In genomic region chr1:2334883-2335534, GRCh38 we compare ENCODE assay signal across 27 cellular contexts. TPM values are rescaled to one million over a fixed set of nuclear protein-coding genes. Genes with fewer than 3 reads are reported as not detected.
A peak's percentile ranks its signal among the peaks of the same experiment; 100 is the strongest.
DNase-seq lines count a peak whose midpoint lies in the region; FAIRE-seq and TF ChIP-seq lines count a peak whose summit lies in the region.
"Had no signal": no experiment of that assay in that cellular context is flagged by ENCODE, and none has a peak within 500 bp of the region (broad histone marks: within the 10 kb centered on the region; RNA-seq: fewer than 3 reads in every experiment).

No MANE protein-coding gene starts in this region.

- no peaks in the 10 kb centered on the region for H4K20me1 ChIP-seq in astrocyte (ENCODE audit: insufficient read depth, low read length)

- peaks cover 2% of the 10 kb centered on the region for H3K4me1 Mint-ChIP-seq in astrocyte (ENCODE audit: low read depth, unreplicated experiment)
- H3K4me1 Mint-ChIP-seq: activated CD4-positive, alpha-beta T cell treated with anti-CD3 and anti-CD28 coated beads, Interleukin-2, amount 10 ng/mL, durations not matched to agents 24 days and 14 days; stimulated activated naive CD8-positive, alpha-beta T cell treated with anti-CD3 and anti-CD28 coated beads, Interleukin-15, amount 100 ng/mL, for 72 hours had no signal

- H3K4me2 ChIP-seq in astrocyte (ENCODE audit: low read length) = peak overlapping the region; percentile 23

- H3K27ac Mint-ChIP-seq in astrocyte (ENCODE audit: unreplicated experiment) = no peak overlapping the region
- H3K27ac Mint-ChIP-seq: activated CD4-positive, alpha-beta T cell treated with anti-CD3 and anti-CD28 coated beads, Interleukin-2, amount 10 ng/mL, durations not matched to agents 24 days and 14 days; activated T-cell treated with anti-CD3 and anti-CD28 coated beads, Interleukin-2, amount 50 U/mL, for 72 hours; naive thymus-derived CD4-positive, alpha-beta T cell had no signal

- H3K4me1 ChIP-seq in astrocyte (ENCODE audit: insufficient read depth, low read length) = peaks cover 17% of the 10 kb centered on the region
- peaks cover 12 to 46% (median 13%) of the 10 kb centered on the region in 3 donors for H3K4me1 ChIP-seq in esophagus squamous epithelium
- peaks cover 9% of the 10 kb centered on the region for H3K4me1 ChIP-seq in prostate gland (replicated peaks)
- peaks cover 12% of the 10 kb centered on the region for H3K4me1 ChIP-seq in left ventricle myocardium inferior
- H3K4me1 ChIP-seq: gastrocnemius medialis, pancreas had no signal

- H3K9me3 ChIP-seq in astrocyte (ENCODE audit: insufficient read depth, low read depth, low read length) (no peaks in the 10 kb centered on the region), esophagus squamous epithelium (no peaks in the 10 kb centered on the region), prostate gland (no peaks in the 10 kb centered on the region), left ventricle myocardium inferior (replicated peaks) (no peaks in the 10 kb centered on the region)
- H3K9me3 ChIP-seq: esophagus muscularis mucosa, gastrocnemius medialis, pancreas, thyroid gland had no signal

- no peaks in the 10 kb centered on the region for H3K36me3 ChIP-seq in astrocyte (ENCODE audit: insufficient read depth, low read length)
- H3K36me3 ChIP-seq in esophagus squamous epithelium = no peaks in the 10 kb centered on the region
- no peaks in the 10 kb centered on the region for H3K36me3 ChIP-seq in prostate gland
- H3K36me3 ChIP-seq in left ventricle myocardium inferior = no peaks in the 10 kb centered on the region
- H3K36me3 ChIP-seq: esophagus muscularis mucosa, gastrocnemius medialis, pancreas, thyroid gland had no signal

- TF ChIP-seq POLR2A in esophagus squamous epithelium (IDR thresholded peaks at IDR 0.05) (no peak), prostate gland (IDR thresholded peaks at IDR 0.05) (no peak)

- DNase-seq in HPDE6-E6E7 (ENCODE audit: extremely low spot score) (peak; percentile 57), astrocyte (ENCODE audit: low read depth) (no peak), esophagus squamous epithelium (lab: John Stamatoyannopoulos, UW) (no peak), prostate gland (ENCODE audit: low spot score) (no peak), NCI-H1436 treated with DMSO at 0.1 percent for 48 hours (lab: John Stamatoyannopoulos, UW) (no peak), left ventricle myocardium inferior (no peak), EL (no peak)
- DNase-seq: activated CD4-positive, alpha-beta T cell treated with anti-CD3 and anti-CD28 coated beads, Interleukin-2, amount 10 ng/mL, durations not matched to agents 24 days and 14 days; activated naive CD4-positive, alpha-beta T cell; activated T-cell treated with anti-CD3 and anti-CD28 coated beads, Interleukin-2, amount 50 U/mL, for 72 hours; DMS79; effector CD4-positive, alpha-beta T cell; gastrocnemius medialis; left ventricle myocardium superior; naive thymus-derived CD4-positive, alpha-beta T cell; NCI-H1930; NCI-H526 treated with DMSO at 0.1 percent for 48 hours; pancreas; small intestine; stimulated activated CD4-positive, alpha-beta T cell treated with anti-CD3 and anti-CD28 coated beads, Interleukin-1b, Interleukin-23, amount 100 ng/mL, for 48 hours; stimulated activated CD8-positive, alpha-beta memory T cell treated with anti-CD3 and anti-CD28 coated beads, Interleukin-4, amount 100 ng/mL, for 48 hours; stimulated activated naive CD8-positive, alpha-beta T cell treated with anti-CD3 and anti-CD28 coated beads, Interleukin-15, amount 100 ng/mL, for 72 hours; T1000; thyroid gland had no signal

- H3K27ac ChIP-seq in astrocyte (ENCODE audit: low read depth, low read length) = no peak overlapping the region
- H3K27ac ChIP-seq in esophagus squamous epithelium = peak overlapping the region; percentile 34 to 68 (median 38)
- H3K27ac ChIP-seq in prostate gland = peak overlapping the region; percentile 59 to 65
- no peak overlapping the region for H3K27ac ChIP-seq in left ventricle myocardium inferior (replicated peaks)
- H3K27ac ChIP-seq: esophagus muscularis mucosa, gastrocnemius medialis, pancreas, thyroid gland had no signal

- no peak overlapping the region for H3K4me3 Mint-ChIP-seq in astrocyte (ENCODE audit: unreplicated experiment)
- H3K4me3 Mint-ChIP-seq: activated CD4-positive, alpha-beta T cell treated with anti-CD3 and anti-CD28 coated beads, Interleukin-2, amount 10 ng/mL, durations not matched to agents 24 days and 14 days; activated T-cell treated with anti-CD3 and anti-CD28 coated beads, Interleukin-2, amount 50 U/mL, for 72 hours; brain; naive thymus-derived CD4-positive, alpha-beta T cell; stimulated activated naive CD8-positive, alpha-beta T cell treated with anti-CD3 and anti-CD28 coated beads, Interleukin-15, amount 100 ng/mL, for 72 hours had no signal

- H3K27me3 ChIP-seq in astrocyte (ENCODE audit: insufficient read depth, low read length) = no peaks in the 10 kb centered on the region
- H3K27me3 ChIP-seq in esophagus squamous epithelium = peaks cover 0 to 27% (median 0%) of the 10 kb centered on the region in 4 donors
- no peaks in the 10 kb centered on the region for H3K27me3 ChIP-seq in prostate gland (replicated peaks; ENCODE audit: insufficient read depth)
- peaks cover 8% of the 10 kb centered on the region for H3K27me3 ChIP-seq in left ventricle myocardium inferior (ENCODE audit: low read depth)
- H3K27me3 ChIP-seq: esophagus muscularis mucosa, pancreas, thyroid gland had no signal

- 35 to 58% methylated on average over 17 to 19 of the region's 33 CpGs for WGBS in esophagus squamous epithelium, 2 donors
- WGBS in prostate gland = 51% methylated on average over 33 of the region's 33 CpGs

- no peak overlapping the region for H3K9ac ChIP-seq in astrocyte (ENCODE audit: low read length)

- peaks cover 2% of the 10 kb centered on the region for H3K36me3 Mint-ChIP-seq in astrocyte (ENCODE audit: low read depth, unreplicated experiment)
- H3K36me3 Mint-ChIP-seq: brain; naive thymus-derived CD4-positive, alpha-beta T cell had no signal

- peaks cover 19% of the 10 kb centered on the region for H3K27me3 Mint-ChIP-seq in astrocyte (ENCODE audit: low read depth, unreplicated experiment)
- H3K27me3 Mint-ChIP-seq: activated CD4-positive, alpha-beta T cell treated with anti-CD3 and anti-CD28 coated beads, Interleukin-2, amount 10 ng/mL, durations not matched to agents 24 days and 14 days; brain; naive thymus-derived CD4-positive, alpha-beta T cell; stimulated activated naive CD8-positive, alpha-beta T cell treated with anti-CD3 and anti-CD28 coated beads, Interleukin-15, amount 100 ng/mL, for 72 hours had no signal

- TF ChIP-seq CTCF in astrocyte (IDR thresholded peaks at IDR 0.05; ENCODE audit: insufficient read depth, low read depth, low read length) = no peak
- TF ChIP-seq CTCF in esophagus squamous epithelium (IDR thresholded peaks at IDR 0.05) = no peak
- no peak for TF ChIP-seq CTCF in prostate gland (IDR thresholded peaks at IDR 0.05)
- no peak for TF ChIP-seq CTCF in left ventricle myocardium inferior (IDR thresholded peaks at IDR 0.05; ENCODE audit: borderline replicate concordance)

- FAIRE-seq in astrocyte (lab: Jason Lieb, UNC) = no peak
- FAIRE-seq: HepG2, pancreas, small intestine had no signal

- peak overlapping the region; percentile 32 for H2AFZ ChIP-seq in astrocyte (ENCODE audit: low read depth, low read length)

- intact Hi-C loops in esophagus squamous epithelium (cut with DNase I) (no loop called here), prostate gland (cut with DNase I) (no loop called here), left ventricle myocardium inferior (cut with micrococcal nuclease) (no loop called here)

- H3K4me3 ChIP-seq in astrocyte (ENCODE audit: insufficient read depth, low read depth, low read length) (no peak overlapping the region), esophagus squamous epithelium (peak overlapping the region; percentile 1 to 50 (median 28)), prostate gland (peak overlapping the region in 1 of 2 donors; percentile 1), left ventricle myocardium inferior (no peak overlapping the region)
- H3K4me3 ChIP-seq: esophagus muscularis mucosa, gastrocnemius medialis, pancreas, thyroid gland had no signal

- no peaks in the 10 kb centered on the region for H3K79me2 ChIP-seq in astrocyte (ENCODE audit: insufficient read depth, low read length)

- no peaks in the 10 kb centered on the region for H3K9me3 Mint-ChIP-seq in astrocyte (ENCODE audit: unreplicated experiment)
- H3K9me3 Mint-ChIP-seq: activated CD4-positive, alpha-beta T cell treated with anti-CD3 and anti-CD28 coated beads, Interleukin-2, amount 10 ng/mL, durations not matched to agents 24 days and 14 days; activated T-cell treated with anti-CD3 and anti-CD28 coated beads, Interleukin-2, amount 50 U/mL, for 72 hours; brain; naive thymus-derived CD4-positive, alpha-beta T cell; stimulated activated naive CD8-positive, alpha-beta T cell treated with anti-CD3 and anti-CD28 coated beads, Interleukin-15, amount 100 ng/mL, for 72 hours had no signal

RNA-seq across cellular contexts. Expression of gene MORN1, which starts 56.3 kb away (rescaled TPM):
- total RNA-seq in astrocyte = 9.2 and 11.7 TPM in 2 replicates
- total RNA-seq in esophagus squamous epithelium = 10 to 100 TPM in 1 of 4 donors, 1 to 10 TPM in 3; 6.7 to 10.8 (median 7.0) TPM
- total RNA-seq in prostate gland = 10 to 100 TPM; 18.6 to 21.0 TPM
- 4.5 TPM for total RNA-seq in left ventricle myocardium inferior

RNA-seq across cellular contexts. Expression of gene RER1, which starts 56.6 kb away (rescaled TPM):
- total RNA-seq in astrocyte (197 and 211 TPM in 2 replicates), esophagus squamous epithelium (100 to 1,000 TPM in 1 of 4 donors, 10 to 100 TPM in 3; 63.3 to 136 (median 75.7) TPM), prostate gland (10 to 100 TPM; 86.1 to 97.0 TPM), left ventricle myocardium inferior (80.5 TPM)

Comparison
In these comparisons a context has a peak if more than half of its experiments do, and no peak if none do; other contexts are left out.
1. H3K27ac ChIP-seq: peak in esophagus squamous epithelium (4 of 4) and prostate gland (2 of 2); none in astrocyte (single experiment) and left ventricle myocardium inferior (single experiment).
2. H3K4me3 ChIP-seq: peak in esophagus squamous epithelium (4 of 4); none in astrocyte (single experiment) and left ventricle myocardium inferior (single experiment).